ENCODE assay signal across 9 cellular contexts in genomic region chr9:101566904-101567724, GRCh38. TPM values are rescaled to one million over a fixed set of nuclear protein-coding genes. Genes with fewer than 3 reads are reported as not detected.
A peak's percentile ranks its signal among the peaks of the same experiment; 100 is the strongest.
DNase-seq lines count a peak whose midpoint lies in the region; ATAC-seq, FAIRE-seq and TF ChIP-seq lines count a peak whose summit lies in the region.
"Had no signal": no experiment of that assay in that cellular context is flagged by ENCODE, and none has a peak within 500 bp of the region (broad histone marks: within the 10 kb centered on the region; RNA-seq: fewer than 3 reads in every experiment).

No MANE protein-coding gene starts in this region.

- H3K4me3 Mint-ChIP-seq in astrocyte (ENCODE audit: unreplicated experiment), result no peak overlapping the region
- H3K4me3 Mint-ChIP-seq: B cell had no signal

- no peaks in the 10 kb centered on the region for H3K9me3 ChIP-seq in astrocyte (ENCODE audit: insufficient read depth, low read depth, low read length)
- H3K9me3 ChIP-seq in mucosa of descending colon, result no peaks in the 10 kb centered on the region

- H3K9ac ChIP-seq in astrocyte (ENCODE audit: low read length), result no peak overlapping the region

- peaks cover 4% of the 10 kb centered on the region for H3K4me1 Mint-ChIP-seq in astrocyte (ENCODE audit: low read depth, unreplicated experiment)
- H3K4me1 Mint-ChIP-seq: B cell had no signal

- DNase-seq in NCI-H1694 treated with DMSO at 0.1 percent for 48 hours (lab: John Stamatoyannopoulos, UW) (peak; percentile 15), NCI-H1694 (lab: John Stamatoyannopoulos, UW) (no peak), MV-4-11 (lab: John Stamatoyannopoulos, UW) (peak; percentile 44), astrocyte (ENCODE audit: low read depth) (peak; percentile 13), mucosa of descending colon (peak in 1 of 3 donors; percentile 70), NCI-H510A treated with DMSO at 0.1 percent for 48 hours (lab: John Stamatoyannopoulos, UW) (no peak), SKM-1 treated with dmso at 0.1 percent for 144 hours (lab: John Stamatoyannopoulos, UW; ENCODE audit: unreplicated experiment) (no peak)

- TF ChIP-seq CTCF in astrocyte (IDR thresholded peaks at IDR 0.05; ENCODE audit: insufficient read depth, low read depth, low read length) (peak; percentile 62), mucosa of descending colon (IDR thresholded peaks at IDR 0.05) (no peak)

- H2AFZ ChIP-seq in astrocyte (ENCODE audit: low read depth, low read length), result no peak overlapping the region

- H3K9me3 Mint-ChIP-seq in astrocyte (ENCODE audit: unreplicated experiment), result no peaks in the 10 kb centered on the region

- no peaks in the 10 kb centered on the region for H3K79me2 ChIP-seq in astrocyte (ENCODE audit: insufficient read depth, low read length)

- H3K36me3 Mint-ChIP-seq in astrocyte (ENCODE audit: low read depth, unreplicated experiment), result peaks cover 22% of the 10 kb centered on the region

- H3K27me3 Mint-ChIP-seq in astrocyte (ENCODE audit: low read depth, unreplicated experiment), result no peaks in the 10 kb centered on the region
- H3K27me3 Mint-ChIP-seq: B cell had no signal

- peaks cover 3% of the 10 kb centered on the region for H4K20me1 ChIP-seq in astrocyte (ENCODE audit: insufficient read depth, low read length)

- no peaks in the 10 kb centered on the region for H3K27me3 ChIP-seq in astrocyte (ENCODE audit: insufficient read depth, low read length)

- H3K4me3 ChIP-seq in astrocyte (ENCODE audit: insufficient read depth, low read depth, low read length), result no peak overlapping the region
- no peak overlapping the region for H3K4me3 ChIP-seq in mucosa of descending colon

- no peak overlapping the region for H3K4me2 ChIP-seq in astrocyte (ENCODE audit: low read length)

- FAIRE-seq in astrocyte (lab: Jason Lieb, UNC), result peak; percentile 90

- H3K36me3 ChIP-seq in astrocyte (ENCODE audit: insufficient read depth, low read length), result peaks cover 14% of the 10 kb centered on the region
- H3K36me3 ChIP-seq in mucosa of descending colon (ENCODE audit: low read depth), result no peaks in the 10 kb centered on the region

- ATAC-seq in GM21717 (IDR thresholded peaks at IDR 0.05; ENCODE audit: unreplicated experiment) (peak; percentile 68), mucosa of descending colon (peak; percentile 42)

- no peak overlapping the region for H3K27ac Mint-ChIP-seq in astrocyte (ENCODE audit: unreplicated experiment)
- H3K27ac Mint-ChIP-seq: B cell had no signal

- no peak overlapping the region for H3K27ac ChIP-seq in astrocyte (ENCODE audit: low read depth, low read length)

- intact Hi-C loops in mucosa of descending colon (cut with DNase I, micrococcal nuclease), result no loop called here

- H3K4me1 ChIP-seq in astrocyte (ENCODE audit: insufficient read depth, low read length) (no peaks in the 10 kb centered on the region), mucosa of descending colon (ENCODE audit: low read depth) (no peaks in the 10 kb centered on the region)

RNA-seq across cellular contexts. Expression of gene PPP3R2, which starts 27.7 kb away (rescaled TPM):
- total RNA-seq in astrocyte, result not detected in 2 replicates
- not detected for total RNA-seq in mucosa of descending colon
- total RNA-seq: B cell had no signal

RNA-seq across cellular contexts. Expression of gene RNF20, which starts 33.5 kb away (rescaled TPM):
- total RNA-seq in astrocyte (42.8 and 50.5 TPM in 2 replicates), mucosa of descending colon (10 to 100 TPM; 37.8 to 58.9 (median 41.7) TPM)

Comparison
In these comparisons a context has a peak if more than half of its experiments do, and no peak if none do; other contexts are left out.
1. DNase-seq: peak in NCI-H1694 treated with DMSO at 0.1 percent for 48 hours (single experiment), MV-4-11 (single experiment) and astrocyte (single experiment); none in NCI-H1694 (single experiment), NCI-H510A treated with DMSO at 0.1 percent for 48 hours (single experiment) and SKM-1 treated with dmso at 0.1 percent for 144 hours (single experiment).